22 cellular contexts compared by ENCODE assay signal in genomic region chr18:76920974-76921373, GRCh38.
DNase-seq lines count a peak whose midpoint lies in the region; ATAC-seq and TF ChIP-seq lines count a peak whose summit lies in the region.
"Had no signal": no experiment of that assay in that cellular context is flagged by ENCODE, and none has a peak within 500 bp of the region (broad histone marks: within the 10 kb centered on the region; RNA-seq: fewer than 3 reads in every experiment).

No MANE protein-coding gene starts in this region.

- H3K9me3 Mint-ChIP-seq in stimulated activated naive CD8-positive, alpha-beta T cell treated with anti-CD3 and anti-CD28 coated beads, Interleukin-15, Interleukin-2, amounts not matched to agents 100 ng/mL and 50 ng/mL, for 24 hours = no peaks in the 10 kb centered on the region
- H3K9me3 Mint-ChIP-seq in IgD-negative memory B cell = no peaks in the 10 kb centered on the region
- H3K9me3 Mint-ChIP-seq in activated T-helper 17 cell treated with anti-CD3 and anti-CD28 coated beads, Interleukin-2, amount 50 U/mL, for 72 hours = no peaks in the 10 kb centered on the region
- H3K9me3 Mint-ChIP-seq: GM23338 had no signal

- H3K27me3 Mint-ChIP-seq in stimulated activated naive CD8-positive, alpha-beta T cell treated with anti-CD3 and anti-CD28 coated beads, Interleukin-15, Interleukin-2, amounts not matched to agents 100 ng/mL and 50 ng/mL, for 24 hours = no peaks in the 10 kb centered on the region
- H3K27me3 Mint-ChIP-seq in IgD-negative memory B cell = no peaks in the 10 kb centered on the region
- no peaks in the 10 kb centered on the region for H3K27me3 Mint-ChIP-seq in activated T-helper 17 cell treated with anti-CD3 and anti-CD28 coated beads, Interleukin-2, amount 50 U/mL, for 72 hours

- no peak for TF ChIP-seq CTCF in upper lobe of left lung (IDR thresholded peaks at IDR 0.05)

- 85 to 90% methylated on average over 5 of the region's 5 CpGs for WGBS in upper lobe of left lung, 2 donors

- H3K36me3 ChIP-seq in upper lobe of left lung = peaks cover 19 to 84% (median 45%) of the 10 kb centered on the region in 4 donors

- no peak for TF ChIP-seq POLR2A in upper lobe of left lung (IDR thresholded peaks at IDR 0.05)

- H3K4me1 Mint-ChIP-seq in stimulated activated naive CD8-positive, alpha-beta T cell treated with anti-CD3 and anti-CD28 coated beads, Interleukin-15, Interleukin-2, amounts not matched to agents 100 ng/mL and 50 ng/mL, for 24 hours (ENCODE audit: low read depth) = peaks cover 12% of the 10 kb centered on the region
- H3K4me1 Mint-ChIP-seq in IgD-negative memory B cell = peaks cover 7 to 14% (median 7%) of the 10 kb centered on the region in 3 donors
- H3K4me1 Mint-ChIP-seq in activated T-helper 17 cell treated with anti-CD3 and anti-CD28 coated beads, Interleukin-2, amount 50 U/mL, for 72 hours = peaks cover 11% of the 10 kb centered on the region
- H3K4me1 Mint-ChIP-seq: GM23338 had no signal

- TF ChIP-seq EP300 in upper lobe of left lung (IDR thresholded peaks at IDR 0.05) = no peak

- no peak for ATAC-seq in stimulated activated naive CD8-positive, alpha-beta T cell treated with anti-CD3 and anti-CD28 coated beads, Interleukin-15, Interleukin-2, amounts not matched to agents 100 U/mL and 50 U/mL, for 24 hours
- ATAC-seq in activated T-helper 17 cell treated with anti-CD3 and anti-CD28 coated beads, Interleukin-2, amount 50 U/mL, for 72 hours (replicated peaks) = no peak
- peak; percentile 11 to 20 for ATAC-seq in upper lobe of left lung (ENCODE audit: low FRiP score in 2 of 2)
- no peak for ATAC-seq in GM21360 (IDR thresholded peaks at IDR 0.05; ENCODE audit: unreplicated experiment)
- ATAC-seq in GM21423 (IDR thresholded peaks at IDR 0.05; ENCODE audit: unreplicated experiment) = no peak
- ATAC-seq: GM23338, HCT116, SK-N-SH treated with all-trans-retinoic acid at 6 μM for 48 hours had no signal

- DNase-seq in stimulated activated naive CD8-positive, alpha-beta T cell treated with anti-CD3 and anti-CD28 coated beads, Interleukin-15, Interleukin-2, amounts not matched to agents 100 U/mL and 50 U/mL, for 24 hours = no peak
- no peak for DNase-seq in upper lobe of left lung
- DNase-seq in hippocampal formation (lab: John Stamatoyannopoulos, UW) = no peak
- DNase-seq: ACHN, Caco-2, DMS153, GDM1, IMR-90, NCI-H1092 treated with DMSO at 0.1 percent for 48 hours, NCI-H1694, NCI-H510A, NCI-H774, SHP77 treated with DMSO at 0.1 percent for 48 hours had no signal

- peaks cover 71% of the 10 kb centered on the region for H3K36me3 Mint-ChIP-seq in stimulated activated naive CD8-positive, alpha-beta T cell treated with anti-CD3 and anti-CD28 coated beads, Interleukin-15, Interleukin-2, amounts not matched to agents 100 ng/mL and 50 ng/mL, for 24 hours (ENCODE audit: low read depth)
- peaks cover 5% of the 10 kb centered on the region for H3K36me3 Mint-ChIP-seq in IgD-negative memory B cell
- peaks cover 99% of the 10 kb centered on the region for H3K36me3 Mint-ChIP-seq in activated T-helper 17 cell treated with anti-CD3 and anti-CD28 coated beads, Interleukin-2, amount 50 U/mL, for 72 hours (ENCODE audit: low read depth)

- no peaks in the 10 kb centered on the region for H3K9me3 ChIP-seq in upper lobe of left lung
- H3K9me3 ChIP-seq: Caco-2 had no signal

- no peaks in the 10 kb centered on the region for H3K4me1 ChIP-seq in upper lobe of left lung
- H3K4me1 ChIP-seq: Caco-2 had no signal

- no peaks in the 10 kb centered on the region for H3K27me3 ChIP-seq in upper lobe of left lung

- no peak overlapping the region for H3K4me3 ChIP-seq in upper lobe of left lung
- H3K4me3 ChIP-seq: GM23338 had no signal

- peak overlapping the region; percentile 24 for H3K27ac Mint-ChIP-seq in stimulated activated naive CD8-positive, alpha-beta T cell treated with anti-CD3 and anti-CD28 coated beads, Interleukin-15, Interleukin-2, amounts not matched to agents 100 ng/mL and 50 ng/mL, for 24 hours
- peak overlapping the region; percentile 13 to 67 (median 20) for H3K27ac Mint-ChIP-seq in IgD-negative memory B cell
- H3K27ac Mint-ChIP-seq in activated T-helper 17 cell treated with anti-CD3 and anti-CD28 coated beads, Interleukin-2, amount 50 U/mL, for 72 hours = peak overlapping the region; percentile 15
- H3K27ac Mint-ChIP-seq: GM23338 had no signal

- no peak overlapping the region for H3K4me3 Mint-ChIP-seq in stimulated activated naive CD8-positive, alpha-beta T cell treated with anti-CD3 and anti-CD28 coated beads, Interleukin-15, Interleukin-2, amounts not matched to agents 100 ng/mL and 50 ng/mL, for 24 hours
- H3K4me3 Mint-ChIP-seq in IgD-negative memory B cell = peak overlapping the region in 1 of 4 donors; percentile 23
- H3K4me3 Mint-ChIP-seq in activated T-helper 17 cell treated with anti-CD3 and anti-CD28 coated beads, Interleukin-2, amount 50 U/mL, for 72 hours = no peak overlapping the region
- H3K4me3 Mint-ChIP-seq: GM23338 had no signal

- no peak overlapping the region for H3K27ac ChIP-seq in upper lobe of left lung
- H3K27ac ChIP-seq: C4-2B had no signal

Comparison
In these comparisons a context has a peak if more than half of its experiments do, and no peak if none do; other contexts are left out.
1. ATAC-seq: peak in upper lobe of left lung (2 of 2); none in stimulated activated naive CD8-positive, alpha-beta T cell treated with anti-CD3 and anti-CD28 coated beads, Interleukin-15, Interleukin-2, amounts not matched to agents 100 U/mL and 50 U/mL, for 24 hours (single experiment), activated T-helper 17 cell treated with anti-CD3 and anti-CD28 coated beads, Interleukin-2, amount 50 U/mL, for 72 hours (single experiment), GM21360 (single experiment) and GM21423 (single experiment).
2. Peak in every context shown above with its lines, with median percentiles within 50 percentile points of each other: H3K27ac Mint-ChIP-seq.